20 cellular contexts compared by ENCODE assay signal in the genomic region with DNA sequence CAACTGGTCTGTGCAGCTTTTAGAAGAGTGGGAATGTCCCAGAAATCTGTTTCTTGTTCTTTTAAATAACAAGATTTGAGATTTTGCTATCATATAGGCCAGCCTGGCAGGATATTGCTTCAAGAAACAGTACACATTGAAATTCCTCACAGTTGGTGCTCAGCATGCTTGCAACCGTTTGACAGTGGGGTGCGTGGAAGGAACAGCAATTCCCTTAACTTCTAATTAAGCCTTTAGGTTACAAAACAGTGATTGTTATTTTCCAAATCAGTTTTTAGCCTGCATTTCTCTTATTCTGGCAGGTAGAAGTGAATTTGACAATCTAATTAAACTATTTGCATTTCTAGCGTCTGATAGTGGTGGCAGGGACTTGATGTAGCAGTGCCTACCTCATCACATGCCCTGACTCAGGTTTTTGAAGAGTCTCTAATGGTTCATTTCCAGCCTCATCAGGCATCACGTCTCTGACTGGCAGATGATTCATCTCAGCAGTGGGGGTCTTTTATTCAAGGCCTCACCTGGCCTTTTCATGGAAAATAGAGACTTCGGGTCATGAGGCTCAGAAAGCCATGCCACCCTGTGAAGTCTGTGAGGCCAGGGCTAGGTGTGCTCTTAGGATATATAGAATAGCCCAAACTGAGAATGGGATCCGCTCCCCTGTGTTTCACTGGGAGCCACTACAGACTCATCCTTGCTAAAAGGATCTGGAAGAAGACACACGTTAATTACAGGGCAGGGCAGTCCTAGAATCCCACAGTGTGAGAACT. TPM values are rescaled to one million over a fixed set of nuclear protein-coding genes. Genes with fewer than 3 reads are reported as not detected.
"Had no signal": no experiment of that assay in that cellular context is flagged by ENCODE, and none has a peak within 500 bp of the region (broad histone marks: within the 10 kb centered on the region; RNA-seq: fewer than 3 reads in every experiment).

No MANE protein-coding gene starts in this region.

- ATAC-seq: activated CD4-positive, CD25-positive, alpha-beta regulatory T cell treated with anti-CD3 and anti-CD28 coated beads, Interleukin-2, amount 50 U/mL, for 24 hours; heart right ventricle; naive thymus-derived CD8-positive, alpha-beta T cell had no signal

- DNase-seq: activated CD4-positive, alpha-beta memory T cell treated with anti-CD3 and anti-CD28 coated beads, Interleukin-2, amount 10 ng/mL, durations not matched to agents 7 days and 5 days; activated CD4-positive, alpha-beta T cell treated with anti-CD3 and anti-CD28 coated beads, Interleukin-2, amount 10 ng/mL, durations not matched to agents 24 days and 14 days; activated effector memory CD4-positive, alpha-beta T cell treated with anti-CD3 and anti-CD28 coated beads, Interleukin-2, amount 50 U/mL, for 16 hours; activated naive CD4-positive, alpha-beta T cell treated with anti-CD3 and anti-CD28 coated beads, Interleukin-2, amount 10 ng/mL, durations not matched to agents 7 days and 5 days; activated T-cell treated with anti-CD3 and anti-CD28 coated beads for 4 hours; amygdala; effector CD4-positive, alpha-beta T cell; erythroblast; foreskin fibroblast; heart right ventricle; kidney; naive thymus-derived CD8-positive, alpha-beta T cell; stimulated activated CD4-positive, alpha-beta T cell treated with anti-CD3 and anti-CD28 coated beads, Interleukin-2, amount 100 ng/mL, for 48 hours; stimulated activated CD8-positive, alpha-beta memory T cell treated with anti-CD3 and anti-CD28 coated beads, Interleukin-4, amount 100 ng/mL, for 48 hours; stimulated activated naive CD4-positive, alpha-beta T cell; testis had no signal

RNA-seq across cellular contexts. Expression of a gene that starts 50.9 kb away (rescaled TPM):
- total RNA-seq: activated CD4-positive, alpha-beta memory T cell treated with anti-CD3 and anti-CD28 coated beads, Interleukin-2, amount 10 ng/mL, durations not matched to agents 7 days and 5 days; activated CD4-positive, alpha-beta T cell treated with anti-CD3 and anti-CD28 coated beads, Interleukin-2, amount 10 ng/mL, durations not matched to agents 24 days and 14 days; vagina had no signal
- polyA plus RNA-seq: cardiac muscle cell, fibroblast of lung had no signal
